ENCODE assay signal across 16 cellular contexts in genomic region chr5:67699560-67699959, GRCh38.
DNase-seq lines count a peak whose midpoint lies in the region; ATAC-seq and TF ChIP-seq lines count a peak whose summit lies in the region.
"Had no signal": no experiment of that assay in that cellular context is flagged by ENCODE, and none has a peak within 500 bp of the region (broad histone marks: within the 10 kb centered on the region; RNA-seq: fewer than 3 reads in every experiment).

No MANE protein-coding gene starts in this region.

- H3K27ac ChIP-seq in tibial nerve, result peak overlapping the region in 1 of 4 donors; percentile 23
- H3K27ac ChIP-seq in osteoblast (ENCODE audit: low read depth, low read length), result no peak overlapping the region
- H3K27ac ChIP-seq in esophagus muscularis mucosa (replicated peaks in 1 of 4), result no peak overlapping the region
- H3K27ac ChIP-seq: BLaER1 treated with 17β-estradiol and CSF1 and Interleukin-3, amounts not matched to agents 10 nM and 100 nM had no signal

- TF ChIP-seq EP300 in tibial nerve (IDR thresholded peaks at IDR 0.05), result no peak
- no peak for TF ChIP-seq EP300 in esophagus muscularis mucosa (IDR thresholded peaks at IDR 0.05)

- no peaks in the 10 kb centered on the region for H3K79me2 ChIP-seq in osteoblast (ENCODE audit: insufficient read depth, low read length)

- DNase-seq in left ventricle myocardium superior (no peak), Right ventricle myocardium inferior (ENCODE audit: missing footprints) (no peak), fibroblast of peridontal ligament (ENCODE audit: extremely low read depth) (peak; percentile 5), renal cortical epithelial cell (ENCODE audit: low read depth) (peak; percentile 9), tibial nerve (ENCODE audit: low spot score in 2 of 2) (no peak), osteoblast (ENCODE audit: insufficient read length, low spot score, missing footprints) (no peak), esophagus muscularis mucosa (ENCODE audit: extremely low spot score) (no peak)
- DNase-seq: ACHN; Calu3; CD4-positive, alpha-beta T cell; DMS 273 treated with DMSO at 0.1 percent for 48 hours; GDM1; HFFc6 had no signal

- H3K36me3 ChIP-seq in tibial nerve (no peaks in the 10 kb centered on the region), osteoblast (ENCODE audit: insufficient read depth, low read length) (no peaks in the 10 kb centered on the region), esophagus muscularis mucosa (no peaks in the 10 kb centered on the region)
- H3K36me3 ChIP-seq: BLaER1 treated with 17β-estradiol and CSF1 and Interleukin-3, amounts not matched to agents 10 nM and 100 nM; HAP-1 had no signal

- TF ChIP-seq CTCF in tibial nerve (IDR thresholded peaks at IDR 0.05) (no peak), osteoblast (IDR thresholded peaks at IDR 0.05; ENCODE audit: extremely low read depth, low read depth, low read length) (no peak), esophagus muscularis mucosa (IDR thresholded peaks at IDR 0.05) (no peak)

- H3K4me1 ChIP-seq in tibial nerve, result peaks cover 0 to 9% (median 7%) of the 10 kb centered on the region in 4 donors
- H3K4me1 ChIP-seq in osteoblast (ENCODE audit: insufficient read depth, low read length), result no peaks in the 10 kb centered on the region
- peaks cover 11 to 17% (median 14%) of the 10 kb centered on the region in 4 donors for H3K4me1 ChIP-seq in esophagus muscularis mucosa
- H3K4me1 ChIP-seq: BLaER1 treated with 17β-estradiol and CSF1 and Interleukin-3, amounts not matched to agents 10 nM and 100 nM; HAP-1 had no signal

- peaks cover 0 to 23% (median 5%) of the 10 kb centered on the region in 4 donors for H3K9me3 ChIP-seq in tibial nerve
- no peaks in the 10 kb centered on the region for H3K9me3 ChIP-seq in osteoblast (ENCODE audit: low read depth, low read length)
- peaks cover 0 to 17% (median 11%) of the 10 kb centered on the region in 4 donors for H3K9me3 ChIP-seq in esophagus muscularis mucosa
- H3K9me3 ChIP-seq: HAP-1 had no signal

- H3K4me2 ChIP-seq in osteoblast (ENCODE audit: insufficient read depth, low read length), result no peak overlapping the region
- H3K4me2 ChIP-seq: BLaER1 treated with 17β-estradiol and CSF1 and Interleukin-3, amounts not matched to agents 10 nM and 100 nM had no signal

- ATAC-seq in left ventricle myocardium superior (peak; percentile 24), Right ventricle myocardium inferior (no peak), GM19463 (IDR thresholded peaks at IDR 0.05; ENCODE audit: unreplicated experiment) (no peak)

- no peaks in the 10 kb centered on the region for H4K20me1 ChIP-seq in osteoblast (ENCODE audit: insufficient read depth, low read length)
- H4K20me1 ChIP-seq: BLaER1 treated with 17β-estradiol and CSF1 and Interleukin-3, amounts not matched to agents 10 nM and 100 nM had no signal

- intact Hi-C loops in left ventricle myocardium superior (cut with micrococcal nuclease) (loop anchor here (10.0 kb wide), 1 partner anchor 105 kb away; no protein-coding TSS in a partner anchor), Right ventricle myocardium inferior (cut with DNase I) (loop anchor here (10.0 kb wide), 2 partner anchors 205 to 325 kb away; no protein-coding TSS in a partner anchor), esophagus muscularis mucosa (cut with DNase I) (loop anchor here (10.0 kb wide), 2 partner anchors 285 to 545 kb away; no protein-coding TSS in a partner anchor)

- no peak overlapping the region for H2AFZ ChIP-seq in osteoblast (ENCODE audit: low read length)

- no peak for TF ChIP-seq POLR2A in tibial nerve (IDR thresholded peaks at IDR 0.05)
- TF ChIP-seq POLR2A in esophagus muscularis mucosa (IDR thresholded peaks at IDR 0.05; ENCODE audit: low read depth), result no peak

- H3K4me3 ChIP-seq in tibial nerve (no peak overlapping the region), osteoblast (ENCODE audit: insufficient read depth, low read length) (no peak overlapping the region), esophagus muscularis mucosa (no peak overlapping the region)
- H3K4me3 ChIP-seq: BLaER1 treated with 17β-estradiol and CSF1 and Interleukin-3, amounts not matched to agents 10 nM and 100 nM; HAP-1 had no signal

- no peaks in the 10 kb centered on the region for H3K27me3 ChIP-seq in tibial nerve
- no peaks in the 10 kb centered on the region for H3K27me3 ChIP-seq in osteoblast (ENCODE audit: insufficient read depth, low read length)
- H3K27me3 ChIP-seq in esophagus muscularis mucosa, result no peaks in the 10 kb centered on the region
- H3K27me3 ChIP-seq: BLaER1 treated with 17β-estradiol and CSF1 and Interleukin-3, amounts not matched to agents 10 nM and 100 nM had no signal

Comparison
In these comparisons a context has a peak if more than half of its experiments do, and no peak if none do; other contexts are left out.
1. DNase-seq: peak in fibroblast of peridontal ligament (single experiment) and renal cortical epithelial cell (single experiment); none in left ventricle myocardium superior (single experiment), Right ventricle myocardium inferior (single experiment), tibial nerve (0 of 2), osteoblast (single experiment) and esophagus muscularis mucosa (single experiment).